Comparison of ENCODE assay signal across 11 cellular contexts in genomic region chr11:2445948-2446551, GRCh38. TPM values are rescaled to one million over a fixed set of nuclear protein-coding genes. Genes with fewer than 3 reads are reported as not detected.
DNase-seq lines count a peak whose midpoint lies in the region; ATAC-seq, FAIRE-seq and TF ChIP-seq lines count a peak whose summit lies in the region.
"Had no signal": no experiment of that assay in that cellular context is flagged by ENCODE, and none has a peak within 500 bp of the region (broad histone marks: within the 10 kb centered on the region; RNA-seq: fewer than 3 reads in every experiment).

No MANE protein-coding gene starts in this region.

- no peak for TF ChIP-seq CTCF in WTC11 (IDR thresholded peaks at IDR 0.05)
- TF ChIP-seq CTCF in left ventricle myocardium inferior (IDR thresholded peaks at IDR 0.05; ENCODE audit: borderline replicate concordance): no peak

- peak overlapping the region; percentile 66 for H3K4me3 ChIP-seq in left ventricle myocardium inferior
- peak overlapping the region in 1 of 2 donors; percentile 75 for H3K4me3 ChIP-seq in small intestine (ENCODE audit: low read depth in 1 of 2, low read length in 2 of 2)

- peak; percentile 32 for DNase-seq in NCI-H146 (lab: John Stamatoyannopoulos, UW)
- DNase-seq in NCI-H146 treated with DMSO at 0.1 percent for 48 hours (lab: John Stamatoyannopoulos, UW; ENCODE audit: unreplicated experiment): no peak
- no peak for DNase-seq in WTC11 (ENCODE audit: low spot score)
- DNase-seq in left ventricle myocardium inferior: no peak
- peak; percentile 56 for DNase-seq in small intestine
- DNase-seq in NCI-H1930 (lab: John Stamatoyannopoulos, UW): no peak
- no peak for DNase-seq in SIG-M5 treated with dmso at 0.1 percent for 504 hours (lab: John Stamatoyannopoulos, UW; ENCODE audit: unreplicated experiment)
- DNase-seq: 8988T, NCI-H1694 had no signal

- H3K27me3 ChIP-seq in left ventricle myocardium inferior (ENCODE audit: low read depth): peaks cover 28% of the 10 kb centered on the region
- no peaks in the 10 kb centered on the region for H3K27me3 ChIP-seq in small intestine (ENCODE audit: control insufficient read depth in 2 of 2, insufficient read depth in 2 of 2, low read length in 2 of 2)

- H3K27ac Mint-ChIP-seq in WTC11: no peak overlapping the region

- H3K4me1 Mint-ChIP-seq in WTC11: peaks cover 3% of the 10 kb centered on the region

- WGBS in small intestine, 3 donors: 15 to 49% (median 32%) methylated on average over 14 to 16 of the region's 16 CpGs

- H3K36me3 ChIP-seq in left ventricle myocardium inferior (no peaks in the 10 kb centered on the region), small intestine (ENCODE audit: control insufficient read depth in 2 of 2, insufficient read depth in 2 of 2, low read length in 2 of 2) (no peaks in the 10 kb centered on the region)

- intact Hi-C loops in left ventricle myocardium inferior (cut with micrococcal nuclease): no loop called here

- peak overlapping the region; percentile 76 for H3K4me3 Mint-ChIP-seq in WTC11

- H3K4me1 ChIP-seq in left ventricle myocardium inferior: peaks cover 53% of the 10 kb centered on the region
- peaks cover 0 to 8% of the 10 kb centered on the region in 2 donors for H3K4me1 ChIP-seq in small intestine (ENCODE audit: control insufficient read depth in 2 of 2, insufficient read depth in 1 of 2, low read depth in 1 of 2, low read length in 1 of 2)

- ATAC-seq in WTC11: no peak
- ATAC-seq in HG02678 (IDR thresholded peaks at IDR 0.05; ENCODE audit: unreplicated experiment): no peak

- H3K27me3 Mint-ChIP-seq in WTC11 (ENCODE audit: low read depth): peaks cover 85% of the 10 kb centered on the region

- POLR2A ChIA-PET in WTC11 (lab: Charles Lee): no interaction called here

- FAIRE-seq in small intestine (lab: Jason Lieb, UNC): no peak

- no peaks in the 10 kb centered on the region for H3K36me3 Mint-ChIP-seq in WTC11

- H3K9me3 ChIP-seq in left ventricle myocardium inferior (replicated peaks): no peaks in the 10 kb centered on the region
- no peaks in the 10 kb centered on the region for H3K9me3 ChIP-seq in small intestine (ENCODE audit: control insufficient read depth, low read depth)

- H3K27ac ChIP-seq in left ventricle myocardium inferior (replicated peaks): peak overlapping the region; percentile 55
- peak overlapping the region; percentile 45 to 55 for H3K27ac ChIP-seq in small intestine (ENCODE audit: low read depth in 1 of 2, low read length in 1 of 2)

- no peaks in the 10 kb centered on the region for H3K9me3 Mint-ChIP-seq in WTC11

- CTCF ChIA-PET in WTC11 (lab: Charles Lee): interaction anchor here (1.1 to 2.0 kb wide), 6 partner anchors 9 to 446 kb away, joined by 3 to 9 read pairs (median 4); no protein-coding TSS in a partner anchor

TF ChIP-seq in WTC11, 78 proteins besides CTCF, POLR2A, EP300 and RAD21:
- TF ChIP-seq ZNF671 (CRISPR knock-in tag; IDR thresholded peaks at IDR 0.05) (no peak), PRDM15 (CRISPR knock-in tag; IDR thresholded peaks at IDR 0.05) (no peak), STAT6 (CRISPR knock-in tag; conservative IDR thresholded peaks at IDR 0.05; ENCODE audit: low read depth) (no peak), HMGA2 (CRISPR knock-in tag; IDR thresholded peaks at IDR 0.05) (no peak), ATF6 (CRISPR knock-in tag; IDR thresholded peaks at IDR 0.05) (no peak), MXD4 (CRISPR knock-in tag; IDR thresholded peaks at IDR 0.05; ENCODE audit: borderline replicate concordance) (no peak)

RNA-seq across cellular contexts. Expression of gene KCNQ1, which starts 1.2 kb away (rescaled TPM):
- 2.5 to 4.3 TPM (median 4.0 TPM) in 3 replicates for total RNA-seq in WTC11 (2021)
- 41.8 TPM for total RNA-seq in left ventricle myocardium inferior
- 10 to 100 TPM; 18.4 to 54.4 (median 21.5) TPM for polyA plus RNA-seq in small intestine

RNA-seq across cellular contexts. Expression of gene TRPM5, which starts 1.7 kb away (rescaled TPM):
- 0.07 to 0.09 TPM in 2 of 3 replicates, not detected in the other for total RNA-seq in WTC11 (2021)
- total RNA-seq in left ventricle myocardium inferior: not detected
- 1 to 10 TPM; 2.6 to 10.0 (median 3.1) TPM for polyA plus RNA-seq in small intestine
- total RNA-seq: T-helper 2 cell treated with Interferon-gamma antibody and Interleukin-4, amounts not matched to agents 100 ng/mL and 5 ng/mL, for 36 hours had no signal

RNA-seq across cellular contexts. Expression of gene TSSC4, which starts 45.5 kb away (rescaled TPM):
- total RNA-seq in WTC11 (2021) (41.2 to 45.8 TPM (median 41.4 TPM) in 3 replicates), left ventricle myocardium inferior (31.7 TPM)
- 100 to 1,000 TPM in 1 of 3 donors, 10 to 100 TPM in 2; 49.2 to 113 (median 77.4) TPM for polyA plus RNA-seq in small intestine

Comparison
In these comparisons a context has a peak if more than half of its experiments do, and no peak if none do; other contexts are left out.
1. DNase-seq: peak in NCI-H146 (single experiment) and small intestine (single experiment); none in NCI-H146 treated with DMSO at 0.1 percent for 48 hours (single experiment), WTC11 (single experiment), left ventricle myocardium inferior (single experiment), NCI-H1930 (0 of 2) and SIG-M5 treated with dmso at 0.1 percent for 504 hours (single experiment).